15 cellular contexts compared by ENCODE assay signal in the genomic region with DNA sequence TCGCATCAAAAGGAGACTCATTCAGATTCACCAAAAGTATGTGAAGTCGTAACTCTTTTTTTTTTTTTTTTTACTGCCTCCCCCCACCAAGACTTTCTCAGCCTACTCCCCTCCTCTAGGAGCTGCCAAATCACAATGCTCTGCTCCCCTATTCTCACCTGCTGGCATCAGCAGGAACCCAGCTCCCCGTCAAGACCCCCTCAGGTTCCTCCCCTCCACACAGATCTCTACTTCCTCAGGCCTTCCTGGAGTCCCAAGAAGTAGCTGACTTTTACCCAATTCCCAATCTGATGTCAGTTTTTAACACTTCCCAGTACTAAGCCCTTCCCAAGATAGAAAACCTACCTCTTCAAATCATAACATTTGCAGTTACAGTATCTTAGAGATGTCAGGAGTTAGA.
"Had no signal": no experiment of that assay in that cellular context is flagged by ENCODE, and none has a peak within 500 bp of the region (broad histone marks: within the 10 kb centered on the region; RNA-seq: fewer than 3 reads in every experiment).

No MANE protein-coding gene starts in this region.

- H3K36me3 ChIP-seq: brain microvascular endothelial cell, left ventricle myocardium inferior, tibial nerve had no signal

- H3K4me3 ChIP-seq: hepatocyte, left ventricle myocardium inferior, skin epidermis, tibial nerve had no signal

- H3K27ac ChIP-seq: brain microvascular endothelial cell, hepatocyte had no signal

- H3K4me2 ChIP-seq: hepatocyte had no signal

- H3K9me3 ChIP-seq: left ventricle myocardium inferior, tibial nerve had no signal

- H3K9me3 Mint-ChIP-seq: activated naive CD4-positive, alpha-beta T cell treated with anti-CD3 and anti-CD28 coated beads, Interleukin-2, amount 50 U/mL, for 72 hours; endodermal cell; T-helper 2 cell treated with Interferon-gamma antibody and Interleukin-4, amounts not matched to agents 5 μg/mL and 100 μg/mL, for 36 hours had no signal

- H2AFZ ChIP-seq: hepatocyte had no signal

- H3K27ac Mint-ChIP-seq: activated naive CD4-positive, alpha-beta T cell treated with anti-CD3 and anti-CD28 coated beads, Interleukin-2, amount 50 U/mL, for 72 hours; endodermal cell had no signal

- H3K27me3 ChIP-seq: brain microvascular endothelial cell, hepatocyte, tibial nerve had no signal

- H3K4me3 Mint-ChIP-seq: endodermal cell had no signal

- ATAC-seq: activated naive CD4-positive, alpha-beta T cell treated with anti-CD3 and anti-CD28 coated beads, Interleukin-2, amount 50 U/mL, for 72 hours had no signal

- DNase-seq: activated CD4-positive, CD25-positive, alpha-beta regulatory T cell treated with anti-CD3 and anti-CD28 coated beads, Interleukin-2, amount 50 U/mL, for 72 hours; activated effector memory CD4-positive, alpha-beta T cell treated with Interleukin-2 at 50 U/mL for 16 hours; activated T-cell treated with anti-CD3 and anti-CD28 coated beads for 4 hours; amygdala; brain microvascular endothelial cell; dermis blood vessel endothelial cell; endodermal cell; kidney; left ventricle myocardium inferior; stimulated activated CD4-positive, alpha-beta T cell treated with anti-CD3 and anti-CD28 coated beads, Interleukin-4, amount 100 ng/mL, for 4 hours had no signal
